In the genomic region with DNA sequence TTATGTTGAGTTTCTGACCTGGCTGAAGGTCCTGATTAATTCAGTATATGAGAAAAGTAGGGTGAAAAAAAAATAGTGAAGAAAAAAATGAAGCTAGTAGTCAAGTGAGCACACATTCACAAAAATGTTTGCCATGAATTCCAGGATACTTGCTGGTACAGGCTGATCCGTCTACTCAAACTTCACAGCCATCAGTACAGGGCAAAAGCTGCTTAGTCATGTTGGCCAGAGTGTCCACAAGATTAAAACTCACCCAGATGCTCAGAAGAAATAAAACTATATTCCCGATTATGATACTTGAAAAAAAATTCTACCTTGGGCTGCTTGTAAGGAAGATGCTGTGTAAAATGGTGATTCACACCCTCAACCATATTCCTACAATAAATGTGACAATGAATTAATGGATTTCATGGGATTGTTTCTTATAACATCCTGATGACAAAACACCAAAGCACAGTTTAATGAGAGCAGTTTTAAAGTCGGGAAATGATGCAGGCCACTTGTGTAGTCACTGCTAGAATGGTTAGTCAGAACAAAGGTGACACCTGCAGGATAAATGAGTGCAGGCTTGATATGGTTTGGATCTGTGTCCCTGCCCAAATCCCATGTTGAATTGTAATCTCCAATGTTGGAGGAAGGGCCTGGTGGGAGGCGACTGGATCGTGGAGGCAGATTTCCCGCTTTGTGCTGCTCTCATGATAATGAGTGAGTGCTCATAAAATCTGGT, we compare ENCODE assay signal across 13 cellular contexts. TPM values are rescaled to one million over a fixed set of nuclear protein-coding genes. Genes with fewer than 3 reads are reported as not detected.
DNase-seq lines count a peak whose midpoint lies in the region; ATAC-seq and TF ChIP-seq lines count a peak whose summit lies in the region.
"Had no signal": no experiment of that assay in that cellular context is flagged by ENCODE, and none has a peak within 500 bp of the region (broad histone marks: within the 10 kb centered on the region; RNA-seq: fewer than 3 reads in every experiment).

No MANE protein-coding gene starts in this region.

- ATAC-seq in gastrocnemius medialis (peak; percentile 67 to 87), GM19452 (IDR thresholded peaks at IDR 0.05; ENCODE audit: unreplicated experiment) (no peak), GM18505 (IDR thresholded peaks at IDR 0.05; ENCODE audit: unreplicated experiment) (no peak)
- ATAC-seq: activated T-cell treated with anti-CD3 and anti-CD28 coated beads, Interleukin-2, amount 50 U/mL, for 72 hours had no signal

- H3K27ac ChIP-seq in gastrocnemius medialis = peak overlapping the region; percentile 31 to 78 (median 56)

- TF ChIP-seq POLR2A in gastrocnemius medialis (IDR thresholded peaks at IDR 0.05) = no peak
- no peak for TF ChIP-seq POLR2A in GM18505 (IDR thresholded peaks at IDR 0.05; ENCODE audit: borderline replicate concordance, extremely low read depth, insufficient read depth, insufficient read length)

- TF ChIP-seq CTCF in fibroblast of pulmonary artery (IDR thresholded peaks at IDR 0.05; ENCODE audit: low read length, missing control alignments) = no peak
- peak in 3 of 5 experiments; percentile 31 to 49 (median 45) for TF ChIP-seq CTCF in gastrocnemius medialis (IDR thresholded peaks at IDR 0.05 in 4 of 5, conservative IDR thresholded peaks at IDR 0.05 in 1 of 5)
- TF ChIP-seq CTCF in glutamatergic neuron (IDR thresholded peaks at IDR 0.05; ENCODE audit: partially characterized antibody, unreplicated experiment) = no peak

- H3K36me3 ChIP-seq in gastrocnemius medialis = no peaks in the 10 kb centered on the region

- no peak overlapping the region for H3K27ac Mint-ChIP-seq in glutamatergic neuron (ENCODE audit: unreplicated experiment)
- H3K27ac Mint-ChIP-seq: activated T-cell treated with anti-CD3 and anti-CD28 coated beads, Interleukin-2, amount 50 U/mL, for 72 hours had no signal

- H3K4me1 ChIP-seq in gastrocnemius medialis = peaks cover 16 to 23% of the 10 kb centered on the region in 2 donors

- in situ Hi-C loops in gastrocnemius medialis (cut with MboI; ENCODE audit: low sequenced_read_pairs in 4 of 4) = loop anchor here in 2 of 4 donors (5.0 to 10.0 kb wide), 2 partner anchors 55 to 58 kb away; no protein-coding TSS in a partner anchor

- no peaks in the 10 kb centered on the region for H3K4me1 Mint-ChIP-seq in glutamatergic neuron (ENCODE audit: low read depth, unreplicated experiment)

- intact Hi-C loops in gastrocnemius medialis (cut with DNase I; ENCODE audit: low total_unique reads) = loop anchor here (1.0 kb wide), 1 partner anchor 59 kb away; no protein-coding TSS in a partner anchor

- H3K27me3 ChIP-seq in gastrocnemius medialis = no peaks in the 10 kb centered on the region

- peaks cover 3% of the 10 kb centered on the region for H3K9me3 Mint-ChIP-seq in glutamatergic neuron (ENCODE audit: unreplicated experiment)
- H3K9me3 Mint-ChIP-seq: activated T-cell treated with anti-CD3 and anti-CD28 coated beads, Interleukin-2, amount 50 U/mL, for 72 hours had no signal

- H3K36me3 Mint-ChIP-seq in glutamatergic neuron (ENCODE audit: unreplicated experiment) = peaks cover 4% of the 10 kb centered on the region

- DNase-seq in ELR (ENCODE audit: low read depth) (peak; percentile 59), RPMI7951 (ENCODE audit: low read depth) (peak; percentile 53), fibroblast of pulmonary artery (ENCODE audit: low read depth) (peak; percentile 56), gastrocnemius medialis (no peak), glutamatergic neuron (no peak), activated gamma-delta T cell (lab: John Stamatoyannopoulos, UW) (no peak)
- DNase-seq: activated T-cell treated with anti-CD3 and anti-CD28 coated beads, Interleukin-2, amount 50 U/mL, for 72 hours; kidney; NCI-H1092 treated with DMSO at 0.1 percent for 48 hours; stimulated activated CD4-positive, alpha-beta T cell treated with anti-CD3 and anti-CD28 coated beads, Interleukin-4, amount 100 ng/mL, for 4 hours had no signal

- H3K27me3 Mint-ChIP-seq in glutamatergic neuron (ENCODE audit: unreplicated experiment) = no peaks in the 10 kb centered on the region

- no peak overlapping the region for H3K4me3 ChIP-seq in fibroblast of pulmonary artery (replicated peaks; ENCODE audit: low read depth, low read length)
- no peak overlapping the region for H3K4me3 ChIP-seq in gastrocnemius medialis
- H3K4me3 ChIP-seq: coronary artery had no signal

- H3K9me3 ChIP-seq in gastrocnemius medialis = no peaks in the 10 kb centered on the region

- H3K4me3 Mint-ChIP-seq in glutamatergic neuron (ENCODE audit: unreplicated experiment) = no peak overlapping the region
- H3K4me3 Mint-ChIP-seq: activated T-cell treated with anti-CD3 and anti-CD28 coated beads, Interleukin-2, amount 50 U/mL, for 72 hours had no signal

RNA-seq across cellular contexts. Expression of gene ANKRD1, which starts 49.2 kb away (rescaled TPM):
- total RNA-seq in RPMI7951 (2014; rRNA removed; shearing (Covaris generic)) = 0.29 and 0.36 TPM in 2 replicates
- total RNA-seq in gastrocnemius medialis (100 to 1,000 TPM in 2 of 4 donors, 10 to 100 TPM in 2; 18.6 to 168 (median 98.5) TPM), glutamatergic neuron (ENCODE audit: unreplicated experiment) (not detected)
- total RNA-seq: activated T-cell treated with anti-CD3 and anti-CD28 coated beads, Interleukin-2, amount 50 U/mL, for 72 hours; kidney had no signal

Comparison
In these comparisons a context has a peak if more than half of its experiments do, and no peak if none do; other contexts are left out.
1. DNase-seq: peak in ELR (single experiment), RPMI7951 (single experiment) and fibroblast of pulmonary artery (single experiment); none in gastrocnemius medialis (0 of 2), glutamatergic neuron (single experiment) and activated gamma-delta T cell (single experiment).
2. CTCF ChIP-seq: peak in gastrocnemius medialis (3 of 5); none in fibroblast of pulmonary artery (single experiment) and glutamatergic neuron (single experiment).
3. ATAC-seq: peak in gastrocnemius medialis (2 of 2); none in GM19452 (single experiment) and GM18505 (single experiment).
4. RNA of gene ANKRD1, which starts 49.2 kb away (total RNA-seq): 18.6 to 168 TPM in gastrocnemius medialis; 0.29 to 0.36 TPM in RPMI7951 and not detected in glutamatergic neuron (single experiment); every median in the first group is over 10 times any median in the second.